In the genomic region with DNA sequence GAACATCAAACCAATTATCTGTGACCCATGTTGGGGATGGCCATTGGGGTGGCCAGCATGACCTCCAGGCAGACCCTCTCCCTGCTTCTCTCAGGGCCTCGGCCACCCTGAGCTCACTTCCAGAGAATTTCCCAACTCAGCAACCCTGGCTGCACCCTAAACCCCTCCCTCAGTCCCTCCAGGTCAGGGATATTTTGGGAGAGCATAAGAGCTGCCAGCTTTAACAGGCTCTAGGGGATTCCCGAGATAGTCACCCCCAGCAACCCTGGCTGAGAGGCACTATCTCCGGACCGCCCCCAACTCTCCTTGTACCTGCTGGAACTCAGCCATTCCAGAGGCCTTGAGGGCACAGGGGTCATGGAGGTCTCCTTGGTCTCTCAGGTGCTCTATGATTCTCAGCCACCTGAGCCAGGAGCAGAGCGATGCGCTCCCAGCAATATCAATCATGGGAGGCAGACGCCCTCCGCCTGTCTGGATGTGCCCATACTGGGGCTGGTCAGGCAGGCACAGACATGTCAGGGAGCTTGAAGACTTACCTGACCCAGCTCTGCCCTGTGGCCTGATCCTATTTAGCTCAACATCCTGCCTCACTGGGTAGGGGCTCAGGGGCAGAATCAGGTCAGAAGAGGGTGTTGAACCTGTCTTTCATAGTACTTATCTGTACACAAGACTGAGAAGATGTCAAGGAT, we compare ENCODE assay signal across 19 cellular contexts. TPM values are rescaled to one million over a fixed set of nuclear protein-coding genes. Genes with fewer than 3 reads are reported as not detected.
DNase-seq lines count a peak whose midpoint lies in the region; ATAC-seq and TF ChIP-seq lines count a peak whose summit lies in the region.
"Had no signal": no experiment of that assay in that cellular context is flagged by ENCODE, and none has a peak within 500 bp of the region (broad histone marks: within the 10 kb centered on the region; RNA-seq: fewer than 3 reads in every experiment).

No MANE protein-coding gene starts in this region.

- H3K9me2 ChIP-seq in GM23248 (ENCODE audit: insufficient read depth) = no peaks in the 10 kb centered on the region

- H2AFZ ChIP-seq in GM23248 = peak overlapping the region; percentile 61

- no peak for ATAC-seq in HG03521 (IDR thresholded peaks at IDR 0.05; ENCODE audit: unreplicated experiment)
- no peak for ATAC-seq in HG03025 (IDR thresholded peaks at IDR 0.05; ENCODE audit: low FRiP score, unreplicated experiment)
- ATAC-seq: HCT116 had no signal

- H3K4me2 ChIP-seq in GM23248 (ENCODE audit: unreplicated experiment) = no peak overlapping the region

- H3K79me2 ChIP-seq in GM23248 (ENCODE audit: insufficient read depth) = no peaks in the 10 kb centered on the region

- WGBS in GM23248 (ENCODE audit: low coverage in 1 of 2, low lambda C conversion rate in 2 of 2, missing lambda C conversion rate in 2 of 2), 2 experiments = 93 to 94% methylated on average over 8 of the region's 8 CpGs

- H3K4me3 ChIP-seq in GM23248 (no peak overlapping the region), duodenal mucosa (ENCODE audit: low read depth in 1 of 2, low read length in 2 of 2) (no peak overlapping the region), right atrium auricular region (no peak overlapping the region), rectal smooth muscle tissue (ENCODE audit: low read length) (no peak overlapping the region)
- H3K4me3 ChIP-seq: K562, lung had no signal

- H3K27me3 ChIP-seq in GM23248 (replicated peaks; ENCODE audit: insufficient read depth) (no peaks in the 10 kb centered on the region), duodenal mucosa (ENCODE audit: control insufficient read depth in 1 of 2, insufficient read depth in 2 of 2, low read length in 2 of 2) (no peaks in the 10 kb centered on the region), right atrium auricular region (no peaks in the 10 kb centered on the region), rectal smooth muscle tissue (ENCODE audit: control insufficient read depth, insufficient read depth, low read length) (no peaks in the 10 kb centered on the region)

- H3K9me3 ChIP-seq in GM23248 (ENCODE audit: low read depth) (no peaks in the 10 kb centered on the region), duodenal mucosa (ENCODE audit: control insufficient read depth in 1 of 2, low read length in 2 of 2) (no peaks in the 10 kb centered on the region), right atrium auricular region (no peaks in the 10 kb centered on the region)

- H3K4me1 ChIP-seq in GM23248 (ENCODE audit: insufficient read depth) (peaks cover 8% of the 10 kb centered on the region), duodenal mucosa (ENCODE audit: control insufficient read depth in 1 of 2, insufficient read depth in 2 of 2, low read length in 2 of 2) (no peaks in the 10 kb centered on the region), right atrium auricular region (peaks cover 0 to 27% of the 10 kb centered on the region in 2 donors), rectal smooth muscle tissue (ENCODE audit: control insufficient read depth, insufficient read depth, low read length) (peaks cover 22% of the 10 kb centered on the region)

- H3K9ac ChIP-seq in GM23248 = peak overlapping the region; percentile 33; the same call in 1 of the 2 replicates
- no peak overlapping the region for H3K9ac ChIP-seq in duodenal mucosa (ENCODE audit: low read depth in 1 of 2, low read length in 2 of 2)
- no peak overlapping the region for H3K9ac ChIP-seq in rectal smooth muscle tissue (ENCODE audit: low read length)

- H3F3A ChIP-seq in GM23248 (ENCODE audit: insufficient read depth) = no peaks in the 10 kb centered on the region

- TF ChIP-seq CTCF in right atrium auricular region (IDR thresholded peaks at IDR 0.05) = no peak

- H3K27ac ChIP-seq in GM23248 (peak overlapping the region; percentile 50), duodenal mucosa (ENCODE audit: low read depth, low read length) (peak overlapping the region; percentile 0), right atrium auricular region (peak overlapping the region; percentile 77 to 82), rectal smooth muscle tissue (ENCODE audit: low read depth, low read length) (peak overlapping the region; percentile 51)

- in situ Hi-C loops in GM23248 (cut with MboI) = no loop called here

- H4K20me1 ChIP-seq in GM23248 (ENCODE audit: insufficient read depth) = no peaks in the 10 kb centered on the region

- no peaks in the 10 kb centered on the region for H3K36me3 ChIP-seq in GM23248 (ENCODE audit: low read depth)
- H3K36me3 ChIP-seq in duodenal mucosa (ENCODE audit: control insufficient read depth in 1 of 2, insufficient read depth in 2 of 2, low read length in 2 of 2) = no peaks in the 10 kb centered on the region
- no peaks in the 10 kb centered on the region for H3K36me3 ChIP-seq in right atrium auricular region
- H3K36me3 ChIP-seq in rectal smooth muscle tissue (ENCODE audit: control insufficient read depth, insufficient read depth, low read length) = no peaks in the 10 kb centered on the region

- DNase-seq in GM23248 (no peak), right atrium auricular region (ENCODE audit: low spot score) (no peak), amniotic stem cell (lab: John Stamatoyannopoulos, UW) (no peak), T1000 (lab: John Stamatoyannopoulos, UW) (no peak)
- DNase-seq: activated naive CD8-positive, alpha-beta T cell treated with anti-CD3 and anti-CD28 coated beads, Interleukin-2, amount 10 ng/mL, durations not matched to agents 7 days and 5 days; activated T-cell treated with anti-CD3 and anti-CD28 coated beads, Interleukin-2, amount 50 U/mL, for 48 hours; CD8-positive, alpha-beta memory T cell; NCI-H1048; NCI-H82; nucleus accumbens; SIG-M5 had no signal

RNA-seq across cellular contexts. Expression of a gene that starts 34.9 kb away (rescaled TPM):
- total RNA-seq in GM23248 (2014; rRNA removed; shearing (Covaris generic)) = under 0.01 and 0.11 TPM in 2 replicates
- 0.09 TPM in 1 of 2 replicates, not detected in the other for polyA plus RNA-seq in GM23248 (2016; fragmentation: Nextera tagmentation; extraction: Ambion mirVana)
- total RNA-seq in right atrium auricular region = 10 to 100 TPM in 1 of 2 donors, 1 to 10 TPM in 1; 2.2 to 32.0 TPM
- total RNA-seq: K562 had no signal

RNA-seq across cellular contexts. Expression of a gene that starts 40.5 kb away (rescaled TPM):
- total RNA-seq in GM23248 (2014; rRNA removed; shearing (Covaris generic)) = 3.8 and 5.6 TPM in 2 replicates
- polyA plus RNA-seq in GM23248 (2016; fragmentation: Nextera tagmentation; extraction: Ambion mirVana) = 7.1 and 7.7 TPM in 2 replicates
- total RNA-seq in right atrium auricular region = 1 to 10 TPM; 5.2 to 5.8 TPM

RNA-seq across cellular contexts. Expression of a gene that starts 49.7 kb away (rescaled TPM):
- not detected in 2 replicates for total RNA-seq in GM23248 (2014; rRNA removed; shearing (Covaris generic))
- not detected in 2 replicates for polyA plus RNA-seq in GM23248 (2016; fragmentation: Nextera tagmentation; extraction: Ambion mirVana)
- not detected for total RNA-seq in right atrium auricular region
- total RNA-seq: activated naive CD8-positive, alpha-beta T cell treated with anti-CD3 and anti-CD28 coated beads, Interleukin-2, amount 10 ng/mL, durations not matched to agents 7 days and 5 days; CD8-positive, alpha-beta memory T cell; K562; lung; subcutaneous adipose tissue had no signal
- polyA plus RNA-seq: CD8-positive, alpha-beta memory T cell; K562; lung had no signal

RNA-seq across cellular contexts. Expression of a gene that starts 58.3 kb away (rescaled TPM):
- not detected in 2 replicates for total RNA-seq in GM23248 (2014; rRNA removed; shearing (Covaris generic))
- polyA plus RNA-seq in GM23248 (2016; fragmentation: Nextera tagmentation; extraction: Ambion mirVana) = not detected in 2 replicates
- total RNA-seq in right atrium auricular region = not detected
- total RNA-seq: CD8-positive, alpha-beta memory T cell; subcutaneous adipose tissue had no signal
- polyA plus RNA-seq: CD8-positive, alpha-beta memory T cell; K562; lung had no signal

Comparison
In these comparisons a context has a peak if more than half of its experiments do, and no peak if none do; other contexts are left out.
1. H3K27ac ChIP-seq: peak in every context shown above with its lines; median percentile 80 in right atrium auricular region; 51 in rectal smooth muscle tissue; 50 in GM23248; 0 in duodenal mucosa.